In the genomic region with DNA sequence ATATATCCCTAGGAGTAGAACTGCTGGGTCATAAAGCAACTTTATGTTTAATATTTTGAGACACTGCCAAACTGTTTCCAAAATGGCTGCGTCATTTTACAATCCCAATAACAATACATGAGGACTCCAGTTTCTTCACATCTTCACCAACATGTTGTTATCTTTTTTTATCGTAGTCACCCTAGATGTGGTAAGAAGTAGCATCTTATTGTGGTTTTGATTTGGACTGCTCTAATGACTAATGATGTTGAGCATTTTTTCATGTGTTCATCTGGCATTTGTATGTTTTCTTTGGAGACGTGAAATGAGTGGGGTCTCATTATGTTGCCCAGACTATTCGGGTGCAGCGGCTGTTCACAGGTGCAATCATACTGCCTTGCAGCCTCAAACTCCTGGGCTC, we compare ENCODE assay signal across 18 cellular contexts.
DNase-seq lines count a peak whose midpoint lies in the region; ATAC-seq and TF ChIP-seq lines count a peak whose summit lies in the region.
"Had no signal": no experiment of that assay in that cellular context is flagged by ENCODE, and none has a peak within 500 bp of the region (broad histone marks: within the 10 kb centered on the region; RNA-seq: fewer than 3 reads in every experiment).

No MANE protein-coding gene starts in this region.

- no peaks in the 10 kb centered on the region for H3K4me1 ChIP-seq in CD4-positive, CD25-positive, alpha-beta regulatory T cell (ENCODE audit: control insufficient read depth, insufficient read depth, low read length, poor library complexity, severe bottlenecking)
- H3K4me1 ChIP-seq: BLaER1 treated with 17β-estradiol and CSF1 and Interleukin-3, amounts not matched to agents 10 nM and 100 nM; HAP-1; SJSA1 had no signal

- H3K9me3 Mint-ChIP-seq in CD4-positive, CD25-positive, alpha-beta regulatory T cell, result no peaks in the 10 kb centered on the region

- no peaks in the 10 kb centered on the region for H3K9me3 ChIP-seq in CD4-positive, CD25-positive, alpha-beta regulatory T cell (ENCODE audit: control insufficient read depth in 2 of 2, low read length in 2 of 2)
- H3K9me3 ChIP-seq: BLaER1 treated with 17β-estradiol and CSF1 and Interleukin-3, amounts not matched to agents 10 nM and 100 nM; HAP-1; SJSA1 had no signal

- H3K27me3 Mint-ChIP-seq in CD4-positive, CD25-positive, alpha-beta regulatory T cell, result no peaks in the 10 kb centered on the region

- H3K4me1 Mint-ChIP-seq in CD4-positive, CD25-positive, alpha-beta regulatory T cell, result peaks cover 0 to 13% (median 4%) of the 10 kb centered on the region in 4 donors

- DNase-seq in CD4-positive, CD25-positive, alpha-beta regulatory T cell, result no peak
- DNase-seq in LHCN-M2 (ENCODE audit: low read depth), result peak; percentile 49
- peak; percentile 10 to 40 for DNase-seq in cardiac fibroblast (ENCODE audit: low read depth in 2 of 2)
- no peak for DNase-seq in left colon
- DNase-seq in activated naive CD4-positive, alpha-beta T cell (lab: John Stamatoyannopoulos, UW), result no peak
- no peak for DNase-seq in HUDEP-2 (lab: John Stamatoyannopoulos, UW; ENCODE audit: unreplicated experiment in 76 of 76)
- DNase-seq in amygdala (lab: John Stamatoyannopoulos, UW), result no peak
- DNase-seq: DND-41, NCI-H1092, NCI-H2081 treated with DMSO at 0.1 percent for 48 hours, NCI-H510A, NCI-H774, PC-9 had no signal

- H3K36me3 Mint-ChIP-seq in CD4-positive, CD25-positive, alpha-beta regulatory T cell, result peaks cover 4% of the 10 kb centered on the region

- H3K27me3 ChIP-seq in CD4-positive, CD25-positive, alpha-beta regulatory T cell (ENCODE audit: control insufficient read depth, insufficient read depth, low read length), result no peaks in the 10 kb centered on the region
- H3K27me3 ChIP-seq: BLaER1 treated with 17β-estradiol and CSF1 and Interleukin-3, amounts not matched to agents 10 nM and 100 nM; SJSA1 had no signal

- no peak overlapping the region for H3K4me3 Mint-ChIP-seq in CD4-positive, CD25-positive, alpha-beta regulatory T cell

- intact Hi-C loops in left colon (cut with DNase I, micrococcal nuclease), result no loop called here

- no peak for TF ChIP-seq CTCF in cardiac fibroblast (IDR thresholded peaks at IDR 0.05; ENCODE audit: low read depth, low read length)

- no peak for ATAC-seq in CD4-positive, CD25-positive, alpha-beta regulatory T cell (ENCODE audit: low read depth in 2 of 2)
- peak; percentile 16 for ATAC-seq in left colon
- no peak for ATAC-seq in GM18870 (IDR thresholded peaks at IDR 0.05; ENCODE audit: unreplicated experiment)

- no peak overlapping the region for H3K27ac ChIP-seq in CD4-positive, CD25-positive, alpha-beta regulatory T cell (ENCODE audit: insufficient read depth, low read length, poor library complexity, severe bottlenecking)
- H3K27ac ChIP-seq: BLaER1 treated with 17β-estradiol and CSF1 and Interleukin-3, amounts not matched to agents 10 nM and 100 nM; HL-60; PC-9; SJSA1 had no signal

- no peak overlapping the region for H3K4me3 ChIP-seq in CD4-positive, CD25-positive, alpha-beta regulatory T cell (ENCODE audit: low read depth, low read length)
- H3K4me3 ChIP-seq in cardiac fibroblast (replicated peaks in 1 of 2; ENCODE audit: low read depth in 2 of 2, low read length in 2 of 2), result no peak overlapping the region
- H3K4me3 ChIP-seq: BLaER1 treated with 17β-estradiol and CSF1 and Interleukin-3, amounts not matched to agents 10 nM and 100 nM; HAP-1; PC-9; SJSA1 had no signal

- peak overlapping the region in 2 of 3 donors; percentile 13 to 29 for H3K27ac Mint-ChIP-seq in CD4-positive, CD25-positive, alpha-beta regulatory T cell

- peaks cover 8% of the 10 kb centered on the region for H3K36me3 ChIP-seq in CD4-positive, CD25-positive, alpha-beta regulatory T cell (ENCODE audit: control insufficient read depth, insufficient read depth, low read length)

Comparison
In these comparisons a context has a peak if more than half of its experiments do, and no peak if none do; other contexts are left out.
1. DNase-seq: peak in LHCN-M2 (single experiment) and cardiac fibroblast (2 of 2); none in CD4-positive, CD25-positive, alpha-beta regulatory T cell (0 of 3), left colon (0 of 2), activated naive CD4-positive, alpha-beta T cell (0 of 4), HUDEP-2 (0 of 76) and amygdala (0 of 56).